22 cellular contexts compared by ENCODE assay signal in the genomic region with DNA sequence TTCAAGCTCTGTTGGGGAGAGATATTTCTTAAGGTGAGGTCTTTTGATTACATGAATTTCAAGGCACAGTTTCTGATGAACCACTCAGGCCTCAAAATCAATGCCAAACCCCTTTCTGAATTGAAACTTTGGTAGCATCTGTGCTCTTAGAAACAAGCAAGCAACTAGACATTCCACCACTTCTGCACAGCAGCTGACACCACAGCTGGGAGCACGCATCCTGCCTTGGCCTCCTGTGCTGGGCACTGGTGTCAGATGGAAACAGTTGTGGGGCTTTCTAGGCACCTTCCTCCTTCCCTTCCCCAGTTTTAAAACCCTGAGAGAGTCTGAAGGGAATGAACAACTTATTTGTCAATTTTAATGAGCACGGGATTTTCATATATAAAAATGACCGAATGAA.
DNase-seq lines count a peak whose midpoint lies in the region; ATAC-seq and TF ChIP-seq lines count a peak whose summit lies in the region.
"Had no signal": no experiment of that assay in that cellular context is flagged by ENCODE, and none has a peak within 500 bp of the region (broad histone marks: within the 10 kb centered on the region; RNA-seq: fewer than 3 reads in every experiment).

No MANE protein-coding gene starts in this region.

- no peak for TF ChIP-seq CTCF in neural progenitor cell (IDR thresholded peaks at IDR 0.05)

- no peak overlapping the region for H3K27ac Mint-ChIP-seq in activated CD4-positive, alpha-beta T cell treated with anti-CD3 and anti-CD28 coated beads, Interleukin-2, amount 10 ng/mL, durations not matched to agents 24 days and 14 days
- peak overlapping the region; percentile 13 for H3K27ac Mint-ChIP-seq in neural progenitor cell
- H3K27ac Mint-ChIP-seq: activated CD4-positive, alpha-beta T cell treated with anti-CD3 and anti-CD28 coated beads for 36 hours; activated T-cell treated with anti-CD3 and anti-CD28 coated beads, Interleukin-2, amount 50 U/mL, for 24 hours; CD8-positive, alpha-beta T cell had no signal

- no peaks in the 10 kb centered on the region for H3K9me3 ChIP-seq in neural progenitor cell (ENCODE audit: low read depth)
- H3K9me3 ChIP-seq: adrenal gland, body of pancreas, left ventricle myocardium inferior, tibial nerve had no signal

- no peaks in the 10 kb centered on the region for H3K79me2 ChIP-seq in neural progenitor cell (ENCODE audit: low read depth)

- H3F3A ChIP-seq in neural progenitor cell (ENCODE audit: low read depth) = no peaks in the 10 kb centered on the region

- H2AFZ ChIP-seq in neural progenitor cell (replicated peaks) = no peak overlapping the region

- no peaks in the 10 kb centered on the region for H3K27me3 Mint-ChIP-seq in activated CD4-positive, alpha-beta T cell treated with anti-CD3 and anti-CD28 coated beads, Interleukin-2, amount 10 ng/mL, durations not matched to agents 24 days and 14 days
- H3K27me3 Mint-ChIP-seq in neural progenitor cell (ENCODE audit: insufficient read depth, low read depth) = peaks cover 2% of the 10 kb centered on the region
- H3K27me3 Mint-ChIP-seq: activated CD4-positive, alpha-beta T cell treated with anti-CD3 and anti-CD28 coated beads for 36 hours; activated T-cell treated with anti-CD3 and anti-CD28 coated beads, Interleukin-2, amount 50 U/mL, for 24 hours; naive B cell had no signal

- H3K4me1 Mint-ChIP-seq in activated CD4-positive, alpha-beta T cell treated with anti-CD3 and anti-CD28 coated beads, Interleukin-2, amount 10 ng/mL, durations not matched to agents 24 days and 14 days = peaks cover 23% of the 10 kb centered on the region
- H3K4me1 Mint-ChIP-seq in neural progenitor cell = peaks cover 24% of the 10 kb centered on the region

- DNase-seq in activated CD4-positive, alpha-beta T cell treated with anti-CD3 and anti-CD28 coated beads, Interleukin-2, amount 10 ng/mL, durations not matched to agents 24 days and 14 days = peak; percentile 60
- no peak for DNase-seq in activated CD4-positive, alpha-beta T cell treated with anti-CD3 and anti-CD28 coated beads, Interleukin-2, amount 50 U/mL, for 4 hours
- DNase-seq in UCSD-AML1 (lab: John Stamatoyannopoulos, UW; ENCODE audit: unreplicated experiment) = peak; percentile 8
- no peak for DNase-seq in neural progenitor cell (ENCODE audit: low spot score)
- no peak for DNase-seq in NCI-H2107 (lab: John Stamatoyannopoulos, UW)
- no peak for DNase-seq in stimulated activated naive CD8-positive, alpha-beta T cell treated with anti-CD3 and anti-CD28 coated beads, Interleukin-15, Interleukin-2, amounts not matched to agents 100 U/mL and 50 U/mL, for 24 hours
- no peak for DNase-seq in ecto neural progenitor cell (ENCODE audit: low spot score)
- DNase-seq: activated CD4-positive, alpha-beta T cell treated with anti-CD3 and anti-CD28 coated beads for 36 hours; activated naive CD4-positive, alpha-beta T cell; activated T-cell treated with anti-CD3 and anti-CD28 coated beads, Interleukin-2, amount 50 U/mL, for 24 hours; body of pancreas; CD8-positive, alpha-beta T cell; cerebellar nuclear complex; DMS 273 treated with DMSO at 0.1 percent for 48 hours; left ventricle myocardium inferior; naive B cell; NCI-H1930; RPMI8226 had no signal

- peaks cover 2% of the 10 kb centered on the region for H3K9me3 Mint-ChIP-seq in activated CD4-positive, alpha-beta T cell treated with anti-CD3 and anti-CD28 coated beads, Interleukin-2, amount 10 ng/mL, durations not matched to agents 24 days and 14 days
- peaks cover 2% of the 10 kb centered on the region for H3K9me3 Mint-ChIP-seq in neural progenitor cell
- H3K9me3 Mint-ChIP-seq: activated T-cell treated with anti-CD3 and anti-CD28 coated beads, Interleukin-2, amount 50 U/mL, for 24 hours had no signal

- H3K27me3 ChIP-seq in neural progenitor cell = no peaks in the 10 kb centered on the region
- H3K27me3 ChIP-seq: adrenal gland, body of pancreas, tibial nerve had no signal

- no peak overlapping the region for H3K4me3 Mint-ChIP-seq in activated CD4-positive, alpha-beta T cell treated with anti-CD3 and anti-CD28 coated beads, Interleukin-2, amount 10 ng/mL, durations not matched to agents 24 days and 14 days
- H3K4me3 Mint-ChIP-seq in neural progenitor cell = no peak overlapping the region
- H3K4me3 Mint-ChIP-seq: activated CD4-positive, alpha-beta T cell treated with anti-CD3 and anti-CD28 coated beads for 36 hours; activated T-cell treated with anti-CD3 and anti-CD28 coated beads, Interleukin-2, amount 50 U/mL, for 24 hours had no signal

- H3K9ac ChIP-seq in neural progenitor cell = no peak overlapping the region

- peak; percentile 40 for ATAC-seq in HG02588 (IDR thresholded peaks at IDR 0.05; ENCODE audit: unreplicated experiment)
- ATAC-seq in stimulated activated naive CD8-positive, alpha-beta T cell treated with anti-CD3 and anti-CD28 coated beads, Interleukin-15, Interleukin-2, amounts not matched to agents 100 U/mL and 50 U/mL, for 24 hours = no peak
- ATAC-seq: body of pancreas; CD8-positive, alpha-beta T cell; HepG2 had no signal

- H4K20me1 ChIP-seq in neural progenitor cell (ENCODE audit: low read depth) = no peaks in the 10 kb centered on the region

- intact Hi-C loops in activated CD4-positive, alpha-beta T cell treated with anti-CD3 and anti-CD28 coated beads, Interleukin-2, amount 10 ng/mL, durations not matched to agents 24 days and 14 days (cut with micrococcal nuclease) = no loop called here

- no peak overlapping the region for H3K4me2 ChIP-seq in neural progenitor cell

- no peak overlapping the region for H3K4me3 ChIP-seq in neural progenitor cell
- H3K4me3 ChIP-seq: body of pancreas had no signal

- H3K36me3 ChIP-seq in neural progenitor cell = no peaks in the 10 kb centered on the region
- H3K36me3 ChIP-seq: adrenal gland, left ventricle myocardium inferior, tibial nerve had no signal

- no peak overlapping the region for H3K27ac ChIP-seq in neural progenitor cell
- H3K27ac ChIP-seq: left ventricle myocardium inferior had no signal

- peaks cover 13% of the 10 kb centered on the region for H3K4me1 ChIP-seq in neural progenitor cell
- H3K4me1 ChIP-seq: left ventricle myocardium inferior had no signal

- no peaks in the 10 kb centered on the region for H3K36me3 Mint-ChIP-seq in activated CD4-positive, alpha-beta T cell treated with anti-CD3 and anti-CD28 coated beads, Interleukin-2, amount 10 ng/mL, durations not matched to agents 24 days and 14 days (ENCODE audit: low read depth)
- peaks cover 2% of the 10 kb centered on the region for H3K36me3 Mint-ChIP-seq in neural progenitor cell
- H3K36me3 Mint-ChIP-seq: CD8-positive, alpha-beta T cell; naive B cell had no signal

Comparison
In these comparisons a context has a peak if more than half of its experiments do, and no peak if none do; other contexts are left out.
1. DNase-seq: peak in activated CD4-positive, alpha-beta T cell treated with anti-CD3 and anti-CD28 coated beads, Interleukin-2, amount 10 ng/mL, durations not matched to agents 24 days and 14 days (single experiment) and UCSD-AML1 (single experiment); none in activated CD4-positive, alpha-beta T cell treated with anti-CD3 and anti-CD28 coated beads, Interleukin-2, amount 50 U/mL, for 4 hours (0 of 2), neural progenitor cell (single experiment), NCI-H2107 (single experiment), stimulated activated naive CD8-positive, alpha-beta T cell treated with anti-CD3 and anti-CD28 coated beads, Interleukin-15, Interleukin-2, amounts not matched to agents 100 U/mL and 50 U/mL, for 24 hours (single experiment) and ecto neural progenitor cell (single experiment).